Comparison of ENCODE assay signal across 2 cellular contexts in genomic region chr4:59388359-59388758, GRCh38.
TF ChIP-seq lines count a peak whose summit lies in the region.

No MANE protein-coding gene starts in this region.

TF ChIP-seq in SK-N-SH treated with all-trans-retinoic acid at 6 μM for 48 hours, 23 proteins besides CTCF, POLR2A, EP300 and RAD21 (continued from another document):
- TF ChIP-seq ZNF565 (CRISPR knock-in tag; conservative IDR thresholded peaks at IDR 0.05; ENCODE audit: low read depth), result no peak
TF ChIP-seq in SK-N-SH treated with all-trans-retinoic acid at 6 μM for 48 hours: peak in this region for 0.

TF ChIP-seq in H1, 55 proteins besides CTCF, POLR2A, EP300 and RAD21 (continued from another document):
- TF ChIP-seq CHD7 (IDR thresholded peaks at IDR 0.05; ENCODE audit: insufficient replicate concordance, low read length), result no peak
- TF ChIP-seq CHD1 (IDR thresholded peaks at IDR 0.05; ENCODE audit: low read depth, low read length), result no peak
